In the genomic region with DNA sequence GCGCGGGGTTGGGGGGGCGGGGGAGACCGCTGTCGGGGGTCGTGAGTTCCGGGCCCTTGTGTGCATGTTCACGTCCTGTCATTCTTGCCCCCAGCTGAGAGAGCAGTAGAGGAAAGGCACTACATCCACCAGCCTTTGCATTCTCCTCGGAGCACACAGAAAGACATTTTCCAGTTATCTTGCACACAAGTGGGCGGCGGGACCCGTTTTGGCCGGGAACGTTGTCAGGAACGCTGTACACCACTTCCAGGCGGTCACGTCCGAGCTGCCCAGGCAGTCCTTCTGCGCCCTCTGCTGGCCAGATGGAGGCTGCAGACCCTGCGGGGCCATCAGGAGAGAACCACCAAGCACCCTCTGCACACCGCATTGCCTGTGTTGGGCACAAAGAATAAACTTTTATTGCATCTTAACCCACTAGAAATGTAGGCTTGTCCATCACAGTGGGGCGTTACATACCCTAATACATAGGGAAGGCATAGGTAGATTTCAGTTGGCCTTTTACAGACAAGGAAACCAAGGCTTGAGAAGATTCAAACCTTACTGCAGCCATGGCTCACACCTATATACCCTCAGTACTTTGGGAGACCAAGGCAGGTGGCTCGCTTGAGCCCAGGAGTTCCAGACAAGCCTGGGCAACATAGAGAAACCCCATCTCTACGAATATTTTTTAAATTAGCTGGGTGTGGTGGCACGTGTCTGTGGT, we compare ENCODE assay signal across 8 cellular contexts. TPM values are rescaled to one million over a fixed set of nuclear protein-coding genes. Genes with fewer than 3 reads are reported as not detected.
DNase-seq lines count a peak whose midpoint lies in the region; ATAC-seq, FAIRE-seq and TF ChIP-seq lines count a peak whose summit lies in the region.

No MANE protein-coding gene starts in this region.

- H3K4me3 ChIP-seq in GM23338 (no peak overlapping the region), breast epithelium (no peak overlapping the region), keratinocyte (ENCODE audit: control insufficient read depth in 2 of 3, extremely low read depth in 1 of 3, insufficient read depth in 2 of 3, low read depth in 1 of 3, low read length in 3 of 3) (no peak overlapping the region)

- H2AFZ ChIP-seq in GM23338 (no peak overlapping the region), keratinocyte (ENCODE audit: control insufficient read depth, low read length) (no peak overlapping the region)

- H3K9me3 ChIP-seq in breast epithelium (no peaks in the 10 kb centered on the region), keratinocyte (ENCODE audit: control insufficient read depth, low read depth, low read length) (no peaks in the 10 kb centered on the region)

- H4K20me1 ChIP-seq in GM23338 (replicated peaks; ENCODE audit: insufficient read depth) (no peaks in the 10 kb centered on the region), keratinocyte (ENCODE audit: control insufficient read depth, extremely low read depth, insufficient read depth, low read length) (peaks cover 2% of the 10 kb centered on the region)

- H3K36me3 Mint-ChIP-seq in GM23338 (ENCODE audit: low read depth): no peaks in the 10 kb centered on the region

- H3K4me1 Mint-ChIP-seq in GM23338: peaks cover 14% of the 10 kb centered on the region

- DNase-seq in AG09319 (ENCODE audit: extremely low read depth, low read depth) (peak; percentile 52), GM23338 (ENCODE audit: low spot score) (peak; percentile 91), NCI-H2196 treated with DMSO at 0.1 percent for 48 hours (lab: John Stamatoyannopoulos, UW; ENCODE audit: unreplicated experiment) (peak; percentile 67), breast epithelium (ENCODE audit: low spot score in 2 of 2) (peak; percentile 90 to 95), keratinocyte (ENCODE audit: low read depth, low spot score) (no peak)
- peak; percentile 71 to 86 (median 75) for DNase-seq in activated CD4-positive, CD25-positive, alpha-beta regulatory T cell (lab: John Stamatoyannopoulos, UW)
- DNase-seq in stimulated activated CD4-positive, alpha-beta T cell treated with anti-CD3 and anti-CD28 coated beads, Interleukin-1b, Interleukin-23, amount 100 ng/mL, for 1 hour (ENCODE audit: low read depth in 2 of 2): peak; percentile 71 to 78

- no peak for TF ChIP-seq POLR2A in breast epithelium (IDR thresholded peaks at IDR 0.05)

- H3K27me3 ChIP-seq in GM23338 (ENCODE audit: insufficient read depth) (peaks cover 41% of the 10 kb centered on the region), breast epithelium (no peaks in the 10 kb centered on the region), keratinocyte (ENCODE audit: control insufficient read depth, extremely low read depth, insufficient read depth, low read length) (peaks cover 24% of the 10 kb centered on the region)

- H3K4me2 ChIP-seq in GM23338 (no peak overlapping the region), keratinocyte (ENCODE audit: control insufficient read depth, extremely low read depth, insufficient read depth, low read depth, low read length) (no peak overlapping the region)

- no peak overlapping the region for H3K27ac Mint-ChIP-seq in GM23338

- peak; percentile 58 for FAIRE-seq in keratinocyte (lab: Jason Lieb, UNC)

- H3K9me3 Mint-ChIP-seq in GM23338: peaks cover 10% of the 10 kb centered on the region; the same call in 1 of the 3 replicates

- TF ChIP-seq CTCF in AG09319 (IDR thresholded peaks at IDR 0.05; ENCODE audit: low read depth, low read length) (peak; percentile 100), GM23338 (conservative IDR thresholded peaks at IDR 0.05; ENCODE audit: low read depth in 2 of 2) (peak; percentile 94 to 99), breast epithelium (IDR thresholded peaks at IDR 0.05) (peak; percentile 93 to 97 (median 97)), keratinocyte (optimal IDR thresholded peaks at IDR 0.05 in 1 of 3, IDR thresholded peaks at IDR 0.05 in 1 of 3, conservative IDR thresholded peaks at IDR 0.05 in 1 of 3; ENCODE audit: extremely low read depth in 1 of 3, insufficient read depth in 2 of 3, low read length in 3 of 3) (peak in 2 of 3 experiments; percentile 98 to 100)

- H3K36me3 ChIP-seq in GM23338 (ENCODE audit: insufficient read depth) (no peaks in the 10 kb centered on the region), breast epithelium (no peaks in the 10 kb centered on the region), keratinocyte (ENCODE audit: control insufficient read depth in 2 of 2, extremely low read depth in 1 of 2, insufficient read depth in 2 of 2, low read length in 2 of 2) (no peaks in the 10 kb centered on the region)

- intact Hi-C loops in breast epithelium (cut with DNase I; ENCODE audit: low total_unique reads): loop anchor here (2.0 to 10.0 kb wide), 2 partner anchors 184 to 358 kb away; no protein-coding TSS in a partner anchor

- H3K4me1 ChIP-seq in GM23338 (ENCODE audit: insufficient read depth): peaks cover 28% of the 10 kb centered on the region
- peaks cover 8 to 20% of the 10 kb centered on the region in 2 donors for H3K4me1 ChIP-seq in breast epithelium
- peaks cover 29% of the 10 kb centered on the region for H3K4me1 ChIP-seq in keratinocyte (ENCODE audit: control insufficient read depth, extremely low read depth, insufficient read depth, low read length)

- H3K27me3 Mint-ChIP-seq in GM23338 (ENCODE audit: insufficient read depth, low read depth, poor library complexity): peaks cover 43% of the 10 kb centered on the region

- no peaks in the 10 kb centered on the region for H3K9me2 ChIP-seq in GM23338 (ENCODE audit: insufficient read depth)

- H3F3A ChIP-seq in GM23338 (replicated peaks; ENCODE audit: low read depth): peaks cover 29% of the 10 kb centered on the region; the same call in 1 of the 2 replicates

- no peak overlapping the region for H3K27ac ChIP-seq in GM23338 (ENCODE audit: low read depth)
- peak overlapping the region in 1 of 2 donors; percentile 92 for H3K27ac ChIP-seq in breast epithelium
- H3K27ac ChIP-seq in keratinocyte (ENCODE audit: control insufficient read depth, insufficient read depth, low read length): no peak overlapping the region

- H3K79me2 ChIP-seq in GM23338 (replicated peaks; ENCODE audit: insufficient read depth) (no peaks in the 10 kb centered on the region), keratinocyte (ENCODE audit: control insufficient read depth, insufficient read depth, low read length) (no peaks in the 10 kb centered on the region)

- H3K4me3 Mint-ChIP-seq in GM23338: no peak overlapping the region

- dilution Hi-C loops in keratinocyte (cut with MboI; ENCODE audit: extremely low pct_ligation_motif_present, low sequenced_read_pairs): no loop called here

- H3K9me1 ChIP-seq in keratinocyte (ENCODE audit: control insufficient read depth, extremely low read depth, insufficient read depth, low read length): no peaks in the 10 kb centered on the region

- no peak overlapping the region for H3K9ac ChIP-seq in keratinocyte (ENCODE audit: control insufficient read depth, extremely low read depth, insufficient read depth, low read length)

- ATAC-seq in GM23338 (peak; percentile 23), GM19467 (IDR thresholded peaks at IDR 0.05; ENCODE audit: unreplicated experiment) (no peak)

TF ChIP-seq in GM23338, 12 proteins besides CTCF, POLR2A, EP300 and RAD21 (continues in another document):
- TF ChIP-seq EZH2 (IDR thresholded peaks at IDR 0.05; ENCODE audit: low read depth, unreplicated experiment): no peak

RNA-seq across cellular contexts. Expression of gene CDKN1C, which starts 2.8 kb away (rescaled TPM):
- 22.2 and 23.5 TPM in 2 replicates for total RNA-seq in GM23338 (2014; rRNA removed; shearing (Covaris generic))
- polyA plus RNA-seq in GM23338 (2016; fragmentation: Nextera tagmentation; extraction: Ambion mirVana): 19.3 and 23.6 TPM in 2 replicates
- total RNA-seq in breast epithelium: 100 to 1,000 TPM in 1 of 3 donors, 10 to 100 TPM in 2; 48.2 to 136 (median 88.8) TPM
- 0.06 to 0.49 TPM (median 0.37 TPM) in 3 replicates for polyA plus RNA-seq in keratinocyte
- 9.8 TPM for polyA plus RNA-seq in keratinocyte (2011; ENCODE audit: low read depth)
- polyA plus RNA-seq in keratinocyte (2011; cell fraction: cytosol; rRNA removed): 0.21 and 0.24 TPM in 2 replicates
- polyA plus RNA-seq in keratinocyte (2011; cell fraction: nucleus; rRNA removed): 0.23 and 0.27 TPM in 2 replicates
- polyA plus RNA-seq in keratinocyte (2012; ENCODE audit: low replicate concordance): 0.26 and 7.1 TPM in 2 replicates
- polyA minus RNA-seq in keratinocyte: not detected in 3 replicates
- polyA minus RNA-seq in keratinocyte (2011; cell fraction: cytosol; rRNA and poly(A)+ RNA removed): 2.9 TPM
- polyA minus RNA-seq in keratinocyte (2011; cell fraction: nucleus; rRNA and poly(A)+ RNA removed): 0.31 and 0.84 TPM in 2 replicates

RNA-seq across cellular contexts. Expression of gene PHLDA2, which starts 40.8 kb away (rescaled TPM):
- 3.8 TPM in 1 of 2 replicates, not detected in the other for total RNA-seq in GM23338 (2014; rRNA removed; shearing (Covaris generic))
- polyA plus RNA-seq in GM23338 (2016; fragmentation: Nextera tagmentation; extraction: Ambion mirVana) (16.5 and 19.2 TPM in 2 replicates), keratinocyte (24.3 to 36.0 TPM (median 27.3 TPM) in 3 replicates)
- total RNA-seq in breast epithelium: 1 to 10 TPM in 2 of 3 donors, not detected in 1; 2.0 to 2.3 TPM
- 52.2 TPM for polyA plus RNA-seq in keratinocyte (2011; ENCODE audit: low read depth)
- 35.3 and 141 TPM in 2 replicates for polyA plus RNA-seq in keratinocyte (2011; cell fraction: cytosol; rRNA removed)
- 15.6 and 36.1 TPM in 2 replicates for polyA plus RNA-seq in keratinocyte (2011; cell fraction: nucleus; rRNA removed)
- polyA plus RNA-seq in keratinocyte (2012; ENCODE audit: low replicate concordance): 80.5 and 153 TPM in 2 replicates
- 2.6 to 28.4 TPM (median 4.5 TPM) in 3 replicates for polyA minus RNA-seq in keratinocyte
- polyA minus RNA-seq in keratinocyte (2011; cell fraction: cytosol; rRNA and poly(A)+ RNA removed): 91.1 TPM
- polyA minus RNA-seq in keratinocyte (2011; cell fraction: nucleus; rRNA and poly(A)+ RNA removed): 12.3 and 12.4 TPM in 2 replicates
